Comparison of ENCODE assay signal across 8 cellular contexts in the genomic region with DNA sequence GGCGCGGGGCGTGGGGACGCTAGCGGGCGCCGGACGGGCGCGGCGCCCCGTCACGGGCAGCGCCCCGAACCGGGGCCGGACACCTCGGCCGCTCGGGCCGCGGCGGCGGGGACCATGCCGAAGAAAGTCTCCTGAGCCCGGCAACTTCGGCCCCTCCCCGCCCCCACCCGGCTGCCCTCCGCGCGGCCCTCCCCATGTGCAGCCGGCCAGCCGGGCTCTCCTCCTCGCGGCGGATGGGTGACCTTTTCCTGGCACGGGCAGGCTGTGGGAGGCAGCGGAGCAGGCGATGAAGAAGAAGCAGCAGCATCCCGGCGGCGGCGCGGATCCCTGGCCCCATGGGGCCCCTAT. TPM values are rescaled to one million over a fixed set of nuclear protein-coding genes. Genes with fewer than 3 reads are reported as not detected.
A peak's percentile ranks its signal among the peaks of the same experiment; 100 is the strongest.
DNase-seq lines count a peak whose midpoint lies in the region; ATAC-seq and TF ChIP-seq lines count a peak whose summit lies in the region.

No MANE protein-coding gene starts in this region.

- WGBS in stomach, 5 donors = 0 to 1% (median 0%) methylated on average over 7 to 45 of the region's 45 CpGs

- peak overlapping the region; percentile 71 to 96 (median 85) for H3K4me3 ChIP-seq in BLaER1 treated with 17β-estradiol and CSF1 and Interleukin-3, amounts not matched to agents 10 nM and 100 nM
- peak overlapping the region; percentile 67 to 89 (median 78) for H3K4me3 ChIP-seq in stomach

- peak overlapping the region; percentile 94 to 100 (median 98) for H3K4me2 ChIP-seq in BLaER1 treated with 17β-estradiol and CSF1 and Interleukin-3, amounts not matched to agents 10 nM and 100 nM

- intact Hi-C loops in stomach (cut with DNase I; ENCODE audit: low total_unique reads) = loop anchor here (5.0 kb wide), 1 partner anchor 200 kb away; no protein-coding TSS in a partner anchor

- no peak for TF ChIP-seq POLR2A in stomach (IDR thresholded peaks at IDR 0.05)

- no peaks in the 10 kb centered on the region for H3K9me3 ChIP-seq in BLaER1 treated with 17β-estradiol and CSF1 and Interleukin-3, amounts not matched to agents 10 nM and 100 nM (replicated peaks in 1 of 11)
- no peaks in the 10 kb centered on the region for H3K9me3 ChIP-seq in stomach

- peak; percentile 30 for ATAC-seq in GM21526 (IDR thresholded peaks at IDR 0.05; ENCODE audit: low FRiP score, unreplicated experiment)
- ATAC-seq in left lobe of liver = peak; percentile 63
- no peak for ATAC-seq in GM18517 (IDR thresholded peaks at IDR 0.05; ENCODE audit: unreplicated experiment)

- no peak for TF ChIP-seq CTCF in stomach (IDR thresholded peaks at IDR 0.05)

- peak overlapping the region; percentile 62 to 94 (median 84) for H3K27ac ChIP-seq in BLaER1 treated with 17β-estradiol and CSF1 and Interleukin-3, amounts not matched to agents 10 nM and 100 nM
- peak overlapping the region; percentile 10 for H3K27ac ChIP-seq in cingulate gyrus (ENCODE audit: low read depth, low read length)
- peak overlapping the region; percentile 70 to 86 (median 76) for H3K27ac ChIP-seq in stomach

- H4K20me1 ChIP-seq in BLaER1 treated with 17β-estradiol and CSF1 and Interleukin-3, amounts not matched to agents 10 nM and 100 nM = peaks cover 15 to 40% (median 28%) of the 10 kb centered on the region in 11 experiments; a peak in 20 of 22 replicates

- no peak for TF ChIP-seq EP300 in stomach (IDR thresholded peaks at IDR 0.05)

- H3K9ac ChIP-seq in BLaER1 treated with 17β-estradiol and CSF1 and Interleukin-3, amounts not matched to agents 10 nM and 100 nM = peak overlapping the region; percentile 70 to 95 (median 87)

- peaks cover 23 to 45% (median 28%) of the 10 kb centered on the region in 10 experiments for H3K4me1 ChIP-seq in BLaER1 treated with 17β-estradiol and CSF1 and Interleukin-3, amounts not matched to agents 10 nM and 100 nM
- H3K4me1 ChIP-seq in stomach = peaks cover 15 to 37% (median 33%) of the 10 kb centered on the region in 4 donors

- peaks cover 0 to 6% (median 0%) of the 10 kb centered on the region in 11 experiments; a peak in 1 of 22 replicates for H3K36me3 ChIP-seq in BLaER1 treated with 17β-estradiol and CSF1 and Interleukin-3, amounts not matched to agents 10 nM and 100 nM
- no peaks in the 10 kb centered on the region for H3K36me3 ChIP-seq in stomach

- DNase-seq in left lobe of liver (ENCODE audit: low spot score) = no peak
- DNase-seq in stomach = peak; percentile 34
- no peak for DNase-seq in putamen (ENCODE audit: low spot score)

- peaks cover 0 to 24% (median 18%) of the 10 kb centered on the region in 11 experiments; a peak in 11 of 22 replicates for H3K27me3 ChIP-seq in BLaER1 treated with 17β-estradiol and CSF1 and Interleukin-3, amounts not matched to agents 10 nM and 100 nM
- peaks cover 0 to 24% (median 11%) of the 10 kb centered on the region in 3 donors for H3K27me3 ChIP-seq in stomach

TF ChIP-seq in PFSK-1, 5 proteins besides CTCF, POLR2A, EP300 and RAD21:
- TF ChIP-seq POLR2AphosphoS5 (IDR thresholded peaks at IDR 0.05; ENCODE audit: low read depth, low read length) (peak; percentile 28; the same call in 1 of the 2 replicates), SIN3A (IDR thresholded peaks at IDR 0.05; ENCODE audit: borderline replicate concordance, insufficient read depth, low read length) (0 out of 2 replicates have a peak, but pooled peaks have one; percentile 7), TAF1 (IDR thresholded peaks at IDR 0.05; ENCODE audit: borderline replicate concordance, insufficient read depth, low read length) (peak; percentile 12; the same call in 1 of the 2 replicates)
- TF ChIP-seq, protein P1, sequence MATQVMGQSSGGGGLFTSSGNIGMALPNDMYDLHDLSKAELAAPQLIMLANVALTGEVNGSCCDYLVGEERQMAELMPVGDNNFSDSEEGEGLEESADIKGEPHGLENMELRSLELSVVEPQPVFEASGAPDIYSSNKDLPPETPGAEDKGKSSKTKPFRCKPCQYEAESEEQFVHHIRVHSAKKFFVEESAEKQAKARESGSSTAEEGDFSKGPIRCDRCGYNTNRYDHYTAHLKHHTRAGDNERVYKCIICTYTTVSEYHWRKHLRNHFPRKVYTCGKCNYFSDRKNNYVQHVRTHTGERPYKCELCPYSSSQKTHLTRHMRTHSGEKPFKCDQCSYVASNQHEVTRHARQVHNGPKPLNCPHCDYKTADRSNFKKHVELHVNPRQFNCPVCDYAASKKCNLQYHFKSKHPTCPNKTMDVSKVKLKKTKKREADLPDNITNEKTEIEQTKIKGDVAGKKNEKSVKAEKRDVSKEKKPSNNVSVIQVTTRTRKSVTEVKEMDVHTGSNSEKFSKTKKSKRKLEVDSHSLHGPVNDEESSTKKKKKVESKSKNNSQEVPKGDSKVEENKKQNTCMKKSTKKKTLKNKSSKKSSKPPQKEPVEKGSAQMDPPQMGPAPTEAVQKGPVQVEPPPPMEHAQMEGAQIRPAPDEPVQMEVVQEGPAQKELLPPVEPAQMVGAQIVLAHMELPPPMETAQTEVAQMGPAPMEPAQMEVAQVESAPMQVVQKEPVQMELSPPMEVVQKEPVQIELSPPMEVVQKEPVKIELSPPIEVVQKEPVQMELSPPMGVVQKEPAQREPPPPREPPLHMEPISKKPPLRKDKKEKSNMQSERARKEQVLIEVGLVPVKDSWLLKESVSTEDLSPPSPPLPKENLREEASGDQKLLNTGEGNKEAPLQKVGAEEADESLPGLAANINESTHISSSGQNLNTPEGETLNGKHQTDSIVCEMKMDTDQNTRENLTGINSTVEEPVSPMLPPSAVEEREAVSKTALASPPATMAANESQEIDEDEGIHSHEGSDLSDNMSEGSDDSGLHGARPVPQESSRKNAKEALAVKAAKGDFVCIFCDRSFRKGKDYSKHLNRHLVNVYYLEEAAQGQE (IDR thresholded peaks at IDR 0.05; ENCODE audit: insufficient read depth in 1 of 2, low read depth in 2 of 2, low read length in 2 of 2) = no peak

RNA-seq across cellular contexts. Expression of a gene that starts 0.3 kb away (rescaled TPM):
- polyA plus RNA-seq in PFSK-1 (2012; ENCODE audit: insufficient read length, low read depth) = 10.8 TPM
- total RNA-seq in left lobe of liver (0.58 TPM), stomach (10 to 100 TPM in 4 of 5 donors, 1 to 10 TPM in 1; 2.5 to 45.8 (median 16.7) TPM)
- 1 to 10 TPM; 2.2 to 6.3 (median 3.6) TPM for polyA plus RNA-seq in stomach

Comparison
In these comparisons a context has a peak if more than half of its experiments do, and no peak if none do; other contexts are left out.
1. H3K27ac ChIP-seq: peak in every context shown above with its lines; median percentile 84 in BLaER1 treated with 17β-estradiol and CSF1 and Interleukin-3, amounts not matched to agents 10 nM and 100 nM; 76 in stomach; 10 in cingulate gyrus.